8 cellular contexts compared by ENCODE assay signal in the genomic region with DNA sequence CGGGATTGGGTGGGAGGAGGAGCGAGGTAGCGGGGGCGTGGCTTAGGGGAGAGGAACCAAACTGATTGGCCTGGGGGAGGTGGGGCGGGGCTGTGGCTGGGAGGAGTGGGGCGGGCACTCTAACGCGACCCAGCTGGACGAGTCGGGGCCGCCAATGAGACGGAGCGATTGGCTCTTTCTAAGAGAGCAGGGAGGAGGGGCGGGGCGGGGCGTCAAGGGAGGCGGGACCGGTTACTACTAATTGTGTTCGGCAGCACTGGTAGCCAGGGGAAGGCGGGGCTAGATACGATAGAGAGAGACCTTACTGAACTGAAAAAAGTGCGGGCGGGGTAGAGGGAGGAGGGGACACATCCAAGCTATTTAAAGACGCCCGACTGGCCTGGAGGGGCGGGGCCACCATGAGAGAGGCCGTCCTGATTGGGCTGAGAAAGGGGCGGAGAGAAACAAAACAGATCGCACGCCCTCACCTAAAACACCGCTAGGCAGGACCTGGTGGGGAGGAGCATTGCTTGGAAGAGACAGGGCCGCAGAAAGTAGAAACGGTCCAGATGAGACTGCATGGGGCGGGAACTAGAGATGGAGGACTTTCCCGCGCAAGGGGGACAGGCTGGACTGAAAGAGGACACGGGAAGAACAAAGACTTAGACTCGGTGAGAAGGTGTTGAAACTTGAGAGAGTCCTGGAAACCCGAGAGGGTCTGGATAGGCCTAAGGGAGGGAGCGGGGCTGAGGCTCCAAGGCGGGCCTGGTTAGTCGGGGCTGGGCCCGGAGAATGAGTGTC. TPM values are rescaled to one million over a fixed set of nuclear protein-coding genes. Genes with fewer than 3 reads are reported as not detected.
DNase-seq lines count a peak whose midpoint lies in the region; ATAC-seq, FAIRE-seq and TF ChIP-seq lines count a peak whose summit lies in the region.

A gene (minus strand): TSS at position 232 of the 780 bp plus-strand sequence. CDS start 295 bp downstream, outside the sequence.

- H3K4me1 ChIP-seq in mesendoderm (ENCODE audit: control insufficient read depth, low read depth, low read length) = peaks cover 6% of the 10 kb centered on the region

- H3K23ac ChIP-seq in mesendoderm (ENCODE audit: low read length) = peak within 1 kb of the TSS; percentile 24

- H3K4me3 ChIP-seq in mesendoderm (ENCODE audit: low read length) = peak within 1 kb of the TSS; percentile 55

- peak within 1 kb of the TSS; percentile 98 for H3K56ac ChIP-seq in mesendoderm (ENCODE audit: low read length)

- H2BK5ac ChIP-seq in mesendoderm (ENCODE audit: low read length) = no peak within 1 kb of the TSS

- peak within 1 kb of the TSS; percentile 31 for H3K18ac ChIP-seq in mesendoderm (ENCODE audit: low read length)

- no peak within 1 kb of the TSS for H3K27ac ChIP-seq in mesendoderm (ENCODE audit: low read depth, low read length)

- H3K36me3 ChIP-seq in mesendoderm (ENCODE audit: control insufficient read depth, insufficient read depth, low read length) = no peaks in the 10 kb centered on the region

- H3K79me1 ChIP-seq in mesendoderm (ENCODE audit: low read length) = no peaks in the 10 kb centered on the region

- no peak within 1 kb of the TSS for H4K8ac ChIP-seq in mesendoderm (ENCODE audit: low read depth, low read length)

- peaks cover 15% of the 10 kb centered on the region for H3K27me3 ChIP-seq in mesendoderm (ENCODE audit: insufficient read depth, low read length, poor library complexity)

- peak; percentile 80 for DNase-seq in AG09319 (ENCODE audit: extremely low read depth, low read depth)
- DNase-seq in NCI-H774 (lab: John Stamatoyannopoulos, UW) = peak; percentile 99
- DNase-seq in activated CD8-positive, alpha-beta memory T cell treated with anti-CD3 and anti-CD28 coated beads, Interleukin-2, amount 50 U/mL, for 24 hours (ENCODE audit: extremely low read depth) = peak; percentile 91
- peak; percentile 100 for DNase-seq in mesendoderm
- DNase-seq in stimulated activated CD8-positive, alpha-beta memory T cell treated with anti-CD3 and anti-CD28 coated beads, Interleukin-15, amount 100 ng/mL, for 1 hour (ENCODE audit: low read depth) = peak; percentile 84

- H3K4me2 ChIP-seq in mesendoderm (ENCODE audit: low read length) = peak within 1 kb of the TSS; percentile 83

- no CpG with 5 or more reads among the region's 43 CpGs for WGBS in mesendoderm (ENCODE audit: extremely low coverage, insufficient coverage, low lambda C conversion rate)

- FAIRE-seq in endometrium (lab: Jason Lieb, UNC) = peak; percentile 78

- H3K79me2 ChIP-seq in mesendoderm (ENCODE audit: control insufficient read depth, insufficient read depth, low read length) = no peaks in the 10 kb centered on the region

- H2AK5ac ChIP-seq in mesendoderm (ENCODE audit: low read length) = no peak within 1 kb of the TSS

- H2BK15ac ChIP-seq in mesendoderm (replicated peaks; ENCODE audit: low read depth) = no peak within 1 kb of the TSS

- H4K5ac ChIP-seq in mesendoderm (ENCODE audit: low read length) = no peak within 1 kb of the TSS

- peak; percentile 49 for ATAC-seq in GM19043 (IDR thresholded peaks at IDR 0.05; ENCODE audit: low read depth, unreplicated experiment)
- ATAC-seq in HG03432 (IDR thresholded peaks at IDR 0.05; ENCODE audit: unreplicated experiment) = peak; percentile 50

- H3K4ac ChIP-seq in mesendoderm (ENCODE audit: low read depth, low read length) = no peak within 1 kb of the TSS

- peak within 1 kb of the TSS; percentile 90 for H3K9ac ChIP-seq in mesendoderm (ENCODE audit: low read length)

- no peak within 1 kb of the TSS for H2BK120ac ChIP-seq in mesendoderm (ENCODE audit: low read depth, low read length)

- TF ChIP-seq CTCF in AG09319 (IDR thresholded peaks at IDR 0.05; ENCODE audit: low read depth, low read length) = no peak

RNA-seq across cellular contexts. Expression of the gene that starts here (rescaled TPM):
- polyA plus RNA-seq in mesendoderm (2013, experiment 1 of 2) = 3.7 TPM
- 3.2 TPM for polyA plus RNA-seq in mesendoderm (2013, experiment 2 of 2)
